In genomic region chr4:40205259-40206198, GRCh38 we compare ENCODE assay signal across 1 cellular context.
TF ChIP-seq lines count a peak whose summit lies in the region.

No MANE protein-coding gene starts in this region.

TF ChIP-seq in K562, 482 proteins besides CTCF, POLR2A, EP300 and RAD21 (continued from another document and continues in another):
- TF ChIP-seq, protein P1, sequence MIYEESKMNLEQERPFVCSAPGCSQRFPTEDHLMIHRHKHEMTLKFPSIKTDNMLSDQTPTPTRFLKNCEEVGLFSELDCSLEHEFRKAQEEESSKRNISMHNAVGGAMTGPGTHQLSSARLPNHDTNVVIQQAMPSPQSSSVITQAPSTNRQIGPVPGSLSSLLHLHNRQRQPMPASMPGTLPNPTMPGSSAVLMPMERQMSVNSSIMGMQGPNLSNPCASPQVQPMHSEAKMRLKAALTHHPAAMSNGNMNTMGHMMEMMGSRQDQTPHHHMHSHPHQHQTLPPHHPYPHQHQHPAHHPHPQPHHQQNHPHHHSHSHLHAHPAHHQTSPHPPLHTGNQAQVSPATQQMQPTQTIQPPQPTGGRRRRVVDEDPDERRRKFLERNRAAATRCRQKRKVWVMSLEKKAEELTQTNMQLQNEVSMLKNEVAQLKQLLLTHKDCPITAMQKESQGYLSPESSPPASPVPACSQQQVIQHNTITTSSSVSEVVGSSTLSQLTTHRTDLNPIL (CRISPR knock-in tag; IDR thresholded peaks at IDR 0.05): no peak
- TF ChIP-seq ATF7 (IDR thresholded peaks at IDR 0.05) (peak; percentile 64; the same call in 1 of the 2 replicates), KHSRP (IDR thresholded peaks at IDR 0.05) (no peak), KLF10 (CRISPR knock-in tag; IDR thresholded peaks at IDR 0.05) (no peak), TBL1XR1 (IDR thresholded peaks at IDR 0.05; ENCODE audit: low read length in 2 of 2) (peak in 1 of 2 experiments; percentile 76; a peak in 2 of 4 replicates), HCFC1 (IDR thresholded peaks at IDR 0.05; ENCODE audit: low read depth, low read length) (no peak), BMI1 (IDR thresholded peaks at IDR 0.05; ENCODE audit: low read length) (no peak), LEF1 (IDR thresholded peaks at IDR 0.05) (peak; percentile 91), NELFE (IDR thresholded peaks at IDR 0.05; ENCODE audit: insufficient read depth, insufficient read length) (no peak), ZC3H8 (IDR thresholded peaks at IDR 0.05) (no peak), MAZ (CRISPR knock-in tag; conservative IDR thresholded peaks at IDR 0.05 in 1 of 2, IDR thresholded peaks at IDR 0.05 in 1 of 2) (peak in 1 of 2 experiments; percentile 37; a peak in 1 of 4 replicates), ETV5 (CRISPR knock-in tag; IDR thresholded peaks at IDR 0.05; ENCODE audit: low read depth) (no peak), ZBTB8A (IDR thresholded peaks at IDR 0.05; ENCODE audit: partially characterized antibody) (no peak), SMARCA5 (IDR thresholded peaks at IDR 0.05) (no peak), SRSF7 (optimal IDR thresholded peaks at IDR 0.05; ENCODE audit: low read depth, low read length) (no peak), ZNF695 (CRISPR knock-in tag; IDR thresholded peaks at IDR 0.05) (no peak), GTF2F1 (IDR thresholded peaks at IDR 0.05; ENCODE audit: low read depth, low read length) (no peak), ZNF3 (CRISPR knock-in tag; IDR thresholded peaks at IDR 0.05) (no peak; the same call in 1 of the 2 replicates), PHB2 (IDR thresholded peaks at IDR 0.05; ENCODE audit: low read depth) (no peak), FUS (optimal IDR thresholded peaks at IDR 0.05; ENCODE audit: low read depth, low read length) (no peak), ZNF140 (CRISPR knock-in tag; IDR thresholded peaks at IDR 0.05) (no peak), PCBP2 (IDR thresholded peaks at IDR 0.05; ENCODE audit: low read depth, low read length, poor library complexity, severe bottlenecking) (no peak), SIN3B (IDR thresholded peaks at IDR 0.05; ENCODE audit: low read depth) (no peak)
- TF ChIP-seq, protein P2, sequence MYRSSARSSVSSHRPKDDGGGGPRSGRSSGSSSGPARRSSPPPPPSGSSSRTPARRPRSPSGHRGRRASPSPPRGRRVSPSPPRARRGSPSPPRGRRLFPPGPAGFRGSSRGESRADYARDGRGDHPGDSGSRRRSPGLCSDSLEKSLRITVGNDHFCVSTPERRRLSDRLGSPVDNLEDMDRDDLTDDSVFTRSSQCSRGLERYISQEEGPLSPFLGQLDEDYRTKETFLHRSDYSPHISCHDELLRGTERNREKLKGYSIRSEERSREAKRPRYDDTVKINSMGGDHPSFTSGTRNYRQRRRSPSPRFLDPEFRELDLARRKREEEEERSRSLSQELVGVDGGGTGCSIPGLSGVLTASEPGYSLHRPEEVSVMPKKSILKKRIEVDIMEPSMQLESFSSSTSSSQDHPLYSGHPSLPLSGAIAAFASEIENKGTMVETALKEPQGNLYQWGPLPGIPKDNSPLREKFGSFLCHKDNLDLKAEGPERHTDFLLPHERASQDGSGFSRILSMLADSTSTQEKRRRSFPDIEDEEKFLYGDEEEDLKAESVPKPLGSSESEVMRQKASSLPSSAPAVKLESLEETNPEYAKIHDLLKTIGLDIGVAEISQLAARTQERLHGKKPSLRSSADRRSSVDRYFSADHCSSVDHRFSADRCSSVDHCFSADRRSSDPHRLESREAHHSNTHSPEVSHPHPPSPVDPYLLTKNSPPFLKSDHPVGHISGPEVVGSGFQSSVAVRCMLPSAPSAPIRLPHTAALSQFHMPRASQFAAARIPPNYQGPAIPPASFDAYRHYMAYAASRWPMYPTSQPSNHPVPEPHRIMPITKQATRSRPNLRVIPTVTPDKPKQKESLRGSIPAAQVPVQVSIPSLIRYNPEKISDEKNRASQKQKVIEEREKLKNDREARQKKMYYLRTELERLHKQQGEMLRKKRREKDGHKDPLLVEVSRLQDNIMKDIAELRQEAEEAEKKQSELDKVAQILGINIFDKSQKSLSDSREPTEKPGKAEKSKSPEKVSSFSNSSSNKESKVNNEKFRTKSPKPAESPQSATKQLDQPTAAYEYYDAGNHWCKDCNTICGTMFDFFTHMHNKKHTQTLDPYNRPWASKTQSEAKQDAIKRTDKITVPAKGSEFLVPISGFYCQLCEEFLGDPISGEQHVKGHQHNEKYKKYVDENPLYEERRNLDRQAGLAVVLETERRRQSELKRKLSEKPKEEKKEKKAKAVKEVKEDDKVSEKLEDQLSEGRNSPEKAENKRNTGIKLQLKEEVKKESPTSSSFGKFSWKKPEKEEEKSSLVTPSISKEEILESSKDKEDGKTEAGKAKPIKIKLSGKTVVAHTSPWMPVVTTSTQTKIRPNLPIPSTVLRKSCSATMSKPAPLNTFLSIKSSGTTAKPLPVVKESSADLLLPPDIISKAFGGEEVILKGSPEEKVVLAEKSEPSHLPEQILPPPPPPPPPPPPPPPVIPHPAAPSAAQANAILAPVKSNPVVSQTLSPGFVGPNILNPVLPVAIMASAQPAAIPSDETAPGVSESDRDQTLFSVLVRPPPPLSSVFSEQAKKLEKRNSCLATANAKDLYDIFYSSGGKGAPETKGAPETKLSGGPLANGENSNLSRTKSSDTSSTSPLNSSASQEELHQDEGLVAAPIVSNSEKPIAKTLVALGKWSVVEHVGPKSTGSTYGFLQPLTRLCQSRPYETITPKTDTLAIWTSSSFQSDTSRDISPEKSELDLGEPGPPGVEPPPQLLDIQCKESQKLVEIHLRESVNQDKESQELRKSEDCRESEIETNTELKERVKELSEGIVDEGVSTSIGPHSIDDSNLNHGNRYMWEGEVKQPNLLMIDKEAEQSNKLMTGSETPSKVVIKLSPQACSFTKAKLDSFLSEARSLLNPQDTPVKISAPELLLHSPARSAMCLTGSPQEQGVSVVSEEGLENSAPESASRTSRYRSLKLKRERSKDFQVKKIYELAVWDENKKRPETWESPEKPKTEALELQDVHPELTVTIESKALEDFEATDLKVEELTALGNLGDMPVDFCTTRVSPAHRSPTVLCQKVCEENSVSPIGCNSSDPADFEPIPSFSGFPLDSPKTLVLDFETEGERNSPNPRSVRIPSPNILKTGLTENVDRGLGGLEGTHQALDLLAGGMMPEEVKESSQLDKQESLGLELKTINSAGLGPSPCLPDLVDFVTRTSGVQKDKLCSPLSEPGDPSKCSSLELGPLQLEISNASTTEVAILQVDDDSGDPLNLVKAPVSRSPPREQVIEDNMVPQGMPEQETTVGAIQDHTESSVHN (IDR thresholded peaks at IDR 0.05; ENCODE audit: borderline replicate concordance in 1 of 2, low read depth in 1 of 2): no peak
- TF ChIP-seq, protein P3, sequence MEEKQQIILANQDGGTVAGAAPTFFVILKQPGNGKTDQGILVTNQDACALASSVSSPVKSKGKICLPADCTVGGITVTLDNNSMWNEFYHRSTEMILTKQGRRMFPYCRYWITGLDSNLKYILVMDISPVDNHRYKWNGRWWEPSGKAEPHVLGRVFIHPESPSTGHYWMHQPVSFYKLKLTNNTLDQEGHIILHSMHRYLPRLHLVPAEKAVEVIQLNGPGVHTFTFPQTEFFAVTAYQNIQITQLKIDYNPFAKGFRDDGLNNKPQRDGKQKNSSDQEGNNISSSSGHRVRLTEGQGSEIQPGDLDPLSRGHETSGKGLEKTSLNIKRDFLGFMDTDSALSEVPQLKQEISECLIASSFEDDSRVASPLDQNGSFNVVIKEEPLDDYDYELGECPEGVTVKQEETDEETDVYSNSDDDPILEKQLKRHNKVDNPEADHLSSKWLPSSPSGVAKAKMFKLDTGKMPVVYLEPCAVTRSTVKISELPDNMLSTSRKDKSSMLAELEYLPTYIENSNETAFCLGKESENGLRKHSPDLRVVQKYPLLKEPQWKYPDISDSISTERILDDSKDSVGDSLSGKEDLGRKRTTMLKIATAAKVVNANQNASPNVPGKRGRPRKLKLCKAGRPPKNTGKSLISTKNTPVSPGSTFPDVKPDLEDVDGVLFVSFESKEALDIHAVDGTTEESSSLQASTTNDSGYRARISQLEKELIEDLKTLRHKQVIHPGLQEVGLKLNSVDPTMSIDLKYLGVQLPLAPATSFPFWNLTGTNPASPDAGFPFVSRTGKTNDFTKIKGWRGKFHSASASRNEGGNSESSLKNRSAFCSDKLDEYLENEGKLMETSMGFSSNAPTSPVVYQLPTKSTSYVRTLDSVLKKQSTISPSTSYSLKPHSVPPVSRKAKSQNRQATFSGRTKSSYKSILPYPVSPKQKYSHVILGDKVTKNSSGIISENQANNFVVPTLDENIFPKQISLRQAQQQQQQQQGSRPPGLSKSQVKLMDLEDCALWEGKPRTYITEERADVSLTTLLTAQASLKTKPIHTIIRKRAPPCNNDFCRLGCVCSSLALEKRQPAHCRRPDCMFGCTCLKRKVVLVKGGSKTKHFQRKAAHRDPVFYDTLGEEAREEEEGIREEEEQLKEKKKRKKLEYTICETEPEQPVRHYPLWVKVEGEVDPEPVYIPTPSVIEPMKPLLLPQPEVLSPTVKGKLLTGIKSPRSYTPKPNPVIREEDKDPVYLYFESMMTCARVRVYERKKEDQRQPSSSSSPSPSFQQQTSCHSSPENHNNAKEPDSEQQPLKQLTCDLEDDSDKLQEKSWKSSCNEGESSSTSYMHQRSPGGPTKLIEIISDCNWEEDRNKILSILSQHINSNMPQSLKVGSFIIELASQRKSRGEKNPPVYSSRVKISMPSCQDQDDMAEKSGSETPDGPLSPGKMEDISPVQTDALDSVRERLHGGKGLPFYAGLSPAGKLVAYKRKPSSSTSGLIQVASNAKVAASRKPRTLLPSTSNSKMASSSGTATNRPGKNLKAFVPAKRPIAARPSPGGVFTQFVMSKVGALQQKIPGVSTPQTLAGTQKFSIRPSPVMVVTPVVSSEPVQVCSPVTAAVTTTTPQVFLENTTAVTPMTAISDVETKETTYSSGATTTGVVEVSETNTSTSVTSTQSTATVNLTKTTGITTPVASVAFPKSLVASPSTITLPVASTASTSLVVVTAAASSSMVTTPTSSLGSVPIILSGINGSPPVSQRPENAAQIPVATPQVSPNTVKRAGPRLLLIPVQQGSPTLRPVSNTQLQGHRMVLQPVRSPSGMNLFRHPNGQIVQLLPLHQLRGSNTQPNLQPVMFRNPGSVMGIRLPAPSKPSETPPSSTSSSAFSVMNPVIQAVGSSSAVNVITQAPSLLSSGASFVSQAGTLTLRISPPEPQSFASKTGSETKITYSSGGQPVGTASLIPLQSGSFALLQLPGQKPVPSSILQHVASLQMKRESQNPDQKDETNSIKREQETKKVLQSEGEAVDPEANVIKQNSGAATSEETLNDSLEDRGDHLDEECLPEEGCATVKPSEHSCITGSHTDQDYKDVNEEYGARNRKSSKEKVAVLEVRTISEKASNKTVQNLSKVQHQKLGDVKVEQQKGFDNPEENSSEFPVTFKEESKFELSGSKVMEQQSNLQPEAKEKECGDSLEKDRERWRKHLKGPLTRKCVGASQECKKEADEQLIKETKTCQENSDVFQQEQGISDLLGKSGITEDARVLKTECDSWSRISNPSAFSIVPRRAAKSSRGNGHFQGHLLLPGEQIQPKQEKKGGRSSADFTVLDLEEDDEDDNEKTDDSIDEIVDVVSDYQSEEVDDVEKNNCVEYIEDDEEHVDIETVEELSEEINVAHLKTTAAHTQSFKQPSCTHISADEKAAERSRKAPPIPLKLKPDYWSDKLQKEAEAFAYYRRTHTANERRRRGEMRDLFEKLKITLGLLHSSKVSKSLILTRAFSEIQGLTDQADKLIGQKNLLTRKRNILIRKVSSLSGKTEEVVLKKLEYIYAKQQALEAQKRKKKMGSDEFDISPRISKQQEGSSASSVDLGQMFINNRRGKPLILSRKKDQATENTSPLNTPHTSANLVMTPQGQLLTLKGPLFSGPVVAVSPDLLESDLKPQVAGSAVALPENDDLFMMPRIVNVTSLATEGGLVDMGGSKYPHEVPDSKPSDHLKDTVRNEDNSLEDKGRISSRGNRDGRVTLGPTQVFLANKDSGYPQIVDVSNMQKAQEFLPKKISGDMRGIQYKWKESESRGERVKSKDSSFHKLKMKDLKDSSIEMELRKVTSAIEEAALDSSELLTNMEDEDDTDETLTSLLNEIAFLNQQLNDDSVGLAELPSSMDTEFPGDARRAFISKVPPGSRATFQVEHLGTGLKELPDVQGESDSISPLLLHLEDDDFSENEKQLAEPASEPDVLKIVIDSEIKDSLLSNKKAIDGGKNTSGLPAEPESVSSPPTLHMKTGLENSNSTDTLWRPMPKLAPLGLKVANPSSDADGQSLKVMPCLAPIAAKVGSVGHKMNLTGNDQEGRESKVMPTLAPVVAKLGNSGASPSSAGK (IDR thresholded peaks at IDR 0.05): no peak
- TF ChIP-seq, protein P4, sequence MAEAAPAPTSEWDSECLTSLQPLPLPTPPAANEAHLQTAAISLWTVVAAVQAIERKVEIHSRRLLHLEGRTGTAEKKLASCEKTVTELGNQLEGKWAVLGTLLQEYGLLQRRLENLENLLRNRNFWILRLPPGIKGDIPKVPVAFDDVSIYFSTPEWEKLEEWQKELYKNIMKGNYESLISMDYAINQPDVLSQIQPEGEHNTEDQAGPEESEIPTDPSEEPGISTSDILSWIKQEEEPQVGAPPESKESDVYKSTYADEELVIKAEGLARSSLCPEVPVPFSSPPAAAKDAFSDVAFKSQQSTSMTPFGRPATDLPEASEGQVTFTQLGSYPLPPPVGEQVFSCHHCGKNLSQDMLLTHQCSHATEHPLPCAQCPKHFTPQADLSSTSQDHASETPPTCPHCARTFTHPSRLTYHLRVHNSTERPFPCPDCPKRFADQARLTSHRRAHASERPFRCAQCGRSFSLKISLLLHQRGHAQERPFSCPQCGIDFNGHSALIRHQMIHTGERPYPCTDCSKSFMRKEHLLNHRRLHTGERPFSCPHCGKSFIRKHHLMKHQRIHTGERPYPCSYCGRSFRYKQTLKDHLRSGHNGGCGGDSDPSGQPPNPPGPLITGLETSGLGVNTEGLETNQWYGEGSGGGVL (CRISPR knock-in tag; IDR thresholded peaks at IDR 0.05): no peak
- TF ChIP-seq, protein P5, sequence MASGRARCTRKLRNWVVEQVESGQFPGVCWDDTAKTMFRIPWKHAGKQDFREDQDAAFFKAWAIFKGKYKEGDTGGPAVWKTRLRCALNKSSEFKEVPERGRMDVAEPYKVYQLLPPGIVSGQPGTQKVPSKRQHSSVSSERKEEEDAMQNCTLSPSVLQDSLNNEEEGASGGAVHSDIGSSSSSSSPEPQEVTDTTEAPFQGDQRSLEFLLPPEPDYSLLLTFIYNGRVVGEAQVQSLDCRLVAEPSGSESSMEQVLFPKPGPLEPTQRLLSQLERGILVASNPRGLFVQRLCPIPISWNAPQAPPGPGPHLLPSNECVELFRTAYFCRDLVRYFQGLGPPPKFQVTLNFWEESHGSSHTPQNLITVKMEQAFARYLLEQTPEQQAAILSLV (tag; IDR thresholded peaks at IDR 0.05): no peak; the same call in 1 of the 2 replicates
- TF ChIP-seq, protein P6, sequence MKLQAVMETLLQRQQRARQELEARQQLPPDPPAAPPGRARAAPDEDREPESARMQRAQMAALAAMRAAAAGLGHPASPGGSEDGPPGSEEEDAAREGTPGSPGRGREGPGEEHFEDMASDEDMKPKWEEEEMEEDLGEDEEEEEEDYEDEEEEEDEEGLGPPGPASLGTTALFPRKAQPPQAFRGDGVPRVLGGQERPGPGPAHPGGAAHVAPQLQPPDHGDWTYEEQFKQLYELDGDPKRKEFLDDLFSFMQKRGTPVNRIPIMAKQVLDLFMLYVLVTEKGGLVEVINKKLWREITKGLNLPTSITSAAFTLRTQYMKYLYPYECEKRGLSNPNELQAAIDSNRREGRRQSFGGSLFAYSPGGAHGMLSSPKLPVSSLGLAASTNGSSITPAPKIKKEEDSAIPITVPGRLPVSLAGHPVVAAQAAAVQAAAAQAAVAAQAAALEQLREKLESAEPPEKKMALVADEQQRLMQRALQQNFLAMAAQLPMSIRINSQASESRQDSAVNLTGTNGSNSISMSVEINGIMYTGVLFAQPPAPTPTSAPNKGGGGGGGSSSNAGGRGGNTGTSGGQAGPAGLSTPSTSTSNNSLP (IDR thresholded peaks at IDR 0.05; ENCODE audit: borderline replicate concordance, low read depth, low read length): peak; percentile 48; the same call in 1 of the 2 replicates
- TF ChIP-seq, protein P7, sequence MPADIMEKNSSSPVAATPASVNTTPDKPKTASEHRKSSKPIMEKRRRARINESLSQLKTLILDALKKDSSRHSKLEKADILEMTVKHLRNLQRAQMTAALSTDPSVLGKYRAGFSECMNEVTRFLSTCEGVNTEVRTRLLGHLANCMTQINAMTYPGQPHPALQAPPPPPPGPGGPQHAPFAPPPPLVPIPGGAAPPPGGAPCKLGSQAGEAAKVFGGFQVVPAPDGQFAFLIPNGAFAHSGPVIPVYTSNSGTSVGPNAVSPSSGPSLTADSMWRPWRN (IDR thresholded peaks at IDR 0.05; ENCODE audit: low read depth): no peak
